In genomic region chr11:71284525-71285092, GRCh38 we compare ENCODE assay signal across 12 cellular contexts. TPM values are rescaled to one million over a fixed set of nuclear protein-coding genes. Genes with fewer than 3 reads are reported as not detected.
DNase-seq lines count a peak whose midpoint lies in the region; ATAC-seq and TF ChIP-seq lines count a peak whose summit lies in the region.
"Had no signal": no experiment of that assay in that cellular context is flagged by ENCODE, and none has a peak within 500 bp of the region (broad histone marks: within the 10 kb centered on the region; RNA-seq: fewer than 3 reads in every experiment).

No MANE protein-coding gene starts in this region.

- H3K9ac ChIP-seq in SK-N-SH: no peak overlapping the region
- peak overlapping the region; percentile 66 for H3K9ac ChIP-seq in PC-3 (ENCODE audit: low read length)

- 46% methylated on average over 2 of the region's 2 CpGs for WGBS in SK-N-SH (ENCODE audit: low lambda C conversion rate)

- ATAC-seq in SK-N-SH treated with all-trans-retinoic acid at 6 μM for 48 hours (no peak), PC-3 (no peak), GM18502 (IDR thresholded peaks at IDR 0.05; ENCODE audit: poor library complexity, unreplicated experiment) (no peak)
- ATAC-seq in stimulated activated memory B cell treated with anti-CD40 and anti-IgM and Interleukin-4, amounts not matched to agents 10 μg/mL and 1 μg/mL and 100 μg/mL, for 72 hours: peak; percentile 40

- no peaks in the 10 kb centered on the region for H4K20me1 ChIP-seq in SK-N-SH (ENCODE audit: insufficient read depth)
- no peaks in the 10 kb centered on the region for H4K20me1 ChIP-seq in PC-3 (ENCODE audit: low read length)

- peaks cover 4% of the 10 kb centered on the region for H3K36me3 Mint-ChIP-seq in stimulated activated memory B cell treated with anti-CD40 and anti-IgM and Interleukin-4, amounts not matched to agents 10 μg/mL and 1 μg/mL and 100 μg/mL, for 72 hours

- CTCF ChIA-PET in SK-N-SH (lab: Yijun Ruan, JAX) (no interaction called here), PC-3 (lab: Charles Lee) (no interaction called here)

- TF ChIP-seq CTCF in SK-N-SH (IDR thresholded peaks at IDR 0.05): no peak
- no peak for TF ChIP-seq CTCF in PC-3 (conservative IDR thresholded peaks at IDR 0.05; ENCODE audit: low read depth, low read length)

- no peak overlapping the region for H3K4me2 ChIP-seq in SK-N-SH
- H3K4me2 ChIP-seq in PC-3 (ENCODE audit: low read length): peak overlapping the region; percentile 70

- intact Hi-C loops in PC-3 (cut with micrococcal nuclease): no loop called here

- H3K4me1 ChIP-seq in SK-N-SH (ENCODE audit: control insufficient read depth in 1 of 2, insufficient read depth in 2 of 2, low read depth in 1 of 2, low read length in 1 of 2) (peaks cover 0 to 21% of the 10 kb centered on the region in 2 experiments; a peak in 1 of 4 replicates), PC-3 (ENCODE audit: insufficient read depth, low read length) (peaks cover 41% of the 10 kb centered on the region)

- H3K27ac ChIP-seq in SK-N-SH (ENCODE audit: low read depth in 2 of 2, low read length in 1 of 2): no peak overlapping the region
- peak overlapping the region; percentile 87 for H3K27ac ChIP-seq in PC-3 (ENCODE audit: low read length)
- H3K27ac ChIP-seq: SK-N-MC, tibial nerve, WERI-Rb-1 had no signal

- no peaks in the 10 kb centered on the region for H3K9me3 ChIP-seq in SK-N-SH
- H3K9me3 ChIP-seq in PC-3 (ENCODE audit: low read length): no peaks in the 10 kb centered on the region; the same call in 1 of the 2 replicates

- DNase-seq in SK-N-SH (peak; percentile 57), PC-3 (peak; percentile 55), kidney tubule cell (ENCODE audit: low spot score) (peak; percentile 19), 8988T (no peak), globus pallidus (ENCODE audit: low spot score) (no peak)
- DNase-seq: hippocampal formation, WERI-Rb-1 had no signal

- no peak for TF ChIP-seq EP300 in SK-N-SH (IDR thresholded peaks at IDR 0.05; ENCODE audit: borderline replicate concordance in 1 of 2, low read depth in 1 of 2, low read length in 1 of 2)

- H2AFZ ChIP-seq in SK-N-SH (ENCODE audit: low read depth): no peak overlapping the region
- peak overlapping the region; percentile 29; the same call in 1 of the 2 replicates for H2AFZ ChIP-seq in PC-3 (ENCODE audit: low read length)

- no peak overlapping the region for H3K4me3 ChIP-seq in SK-N-SH (ENCODE audit: low read depth in 2 of 2, low read length in 1 of 2)
- H3K4me3 ChIP-seq in PC-3 (ENCODE audit: low read length): peak overlapping the region; percentile 51
- H3K4me3 ChIP-seq: SK-N-MC, tibial nerve had no signal

- H3K4me1 Mint-ChIP-seq in stimulated activated memory B cell treated with anti-CD40 and anti-IgM and Interleukin-4, amounts not matched to agents 10 μg/mL and 1 μg/mL and 100 μg/mL, for 72 hours: no peaks in the 10 kb centered on the region

- no peaks in the 10 kb centered on the region for H3K9me2 ChIP-seq in SK-N-SH
- no peaks in the 10 kb centered on the region for H3K9me2 ChIP-seq in PC-3 (replicated peaks; ENCODE audit: low read length)

- TF ChIP-seq RAD21 in SK-N-SH (IDR thresholded peaks at IDR 0.05; ENCODE audit: low read length): no peak

- BruUV-seq in PC-3 (replicated peaks; lab: Mats Ljungman, UMichigan): no TSS peak

- peaks cover 7% of the 10 kb centered on the region for H3K9me3 Mint-ChIP-seq in stimulated activated memory B cell treated with anti-CD40 and anti-IgM and Interleukin-4, amounts not matched to agents 10 μg/mL and 1 μg/mL and 100 μg/mL, for 72 hours

- no peaks in the 10 kb centered on the region for H3K79me2 ChIP-seq in SK-N-SH (ENCODE audit: insufficient read depth)
- no peaks in the 10 kb centered on the region; the same call in 1 of the 2 replicates for H3K79me2 ChIP-seq in PC-3 (ENCODE audit: low read length)

- peaks cover 33% of the 10 kb centered on the region for H3K27me3 Mint-ChIP-seq in stimulated activated memory B cell treated with anti-CD40 and anti-IgM and Interleukin-4, amounts not matched to agents 10 μg/mL and 1 μg/mL and 100 μg/mL, for 72 hours

- no peaks in the 10 kb centered on the region for H3K27me3 ChIP-seq in SK-N-SH (ENCODE audit: insufficient read depth)
- no peaks in the 10 kb centered on the region for H3K27me3 ChIP-seq in PC-3 (ENCODE audit: low read length)
- H3K27me3 ChIP-seq: tibial nerve had no signal

- H3K4me3 Mint-ChIP-seq in stimulated activated memory B cell treated with anti-CD40 and anti-IgM and Interleukin-4, amounts not matched to agents 10 μg/mL and 1 μg/mL and 100 μg/mL, for 72 hours: no peak overlapping the region

- POLR2A ChIA-PET in SK-N-SH (lab: Yijun Ruan, JAX) (no interaction called here), PC-3 (lab: Charles Lee; ENCODE audit: unreplicated experiment) (no interaction called here)

- no peak overlapping the region for H3K27ac Mint-ChIP-seq in stimulated activated memory B cell treated with anti-CD40 and anti-IgM and Interleukin-4, amounts not matched to agents 10 μg/mL and 1 μg/mL and 100 μg/mL, for 72 hours

- H3K36me3 ChIP-seq in SK-N-SH (replicated peaks in 1 of 2; ENCODE audit: control insufficient read depth in 1 of 2, insufficient read depth in 2 of 2, low read length in 1 of 2) (no peaks in the 10 kb centered on the region), PC-3 (ENCODE audit: low read depth, low read length) (no peaks in the 10 kb centered on the region)
- H3K36me3 ChIP-seq: tibial nerve, WERI-Rb-1 had no signal

- H3F3A ChIP-seq in SK-N-SH (replicated peaks; ENCODE audit: insufficient read depth) (no peaks in the 10 kb centered on the region), PC-3 (ENCODE audit: low read length, unreplicated experiment) (no peaks in the 10 kb centered on the region)

TF ChIP-seq in SK-N-SH, 30 proteins besides CTCF, POLR2A, EP300 and RAD21 (continues in another document):
- no peak for TF ChIP-seq IRF3 (IDR thresholded peaks at IDR 0.05; ENCODE audit: low read depth, low read length)

TF ChIP-seq in SK-N-SH treated with all-trans-retinoic acid at 6 μM for 48 hours, 23 proteins besides CTCF, POLR2A, EP300 and RAD21 (continues in another document):
- TF ChIP-seq SNAI2 (CRISPR knock-in tag; IDR thresholded peaks at IDR 0.05) (no peak), ZFP3 (CRISPR knock-in tag; IDR thresholded peaks at IDR 0.05) (no peak), PPARA (CRISPR knock-in tag; IDR thresholded peaks at IDR 0.05; ENCODE audit: borderline replicate concordance) (no peak), TCF4 (CRISPR knock-in tag; IDR thresholded peaks at IDR 0.05; ENCODE audit: borderline replicate concordance) (no peak), GLIS3 (CRISPR knock-in tag; IDR thresholded peaks at IDR 0.05) (no peak), CREB5 (CRISPR knock-in tag; IDR thresholded peaks at IDR 0.05; ENCODE audit: low read depth) (no peak), ZFP30 (CRISPR knock-in tag; IDR thresholded peaks at IDR 0.05) (no peak), TSHZ2 (CRISPR knock-in tag; IDR thresholded peaks at IDR 0.05) (no peak), ZNF8 (CRISPR knock-in tag; IDR thresholded peaks at IDR 0.05) (no peak), ZNF70 (CRISPR knock-in tag; IDR thresholded peaks at IDR 0.05) (no peak)

RNA-seq across cellular contexts. Expression of gene SHANK2, which starts 32.2 kb away (rescaled TPM):
- under 0.01 and 0.03 TPM in 2 replicates for polyA plus RNA-seq in SK-N-SH (2012; rRNA removed)
- polyA plus RNA-seq in SK-N-SH (2012; cell fraction: cytosol; rRNA removed): 0.01 and 0.03 TPM in 2 replicates
- polyA plus RNA-seq in SK-N-SH (2012; cell fraction: nucleus; rRNA removed): 0.11 TPM in 2 replicates
- 33.2 and 45.0 TPM in 2 replicates for total RNA-seq in PC-3 (2014; rRNA removed)

Comparison
In these comparisons a context has a peak if more than half of its experiments do, and no peak if none do; other contexts are left out.
1. DNase-seq: peak in SK-N-SH (single experiment), PC-3 (single experiment) and kidney tubule cell (single experiment); none in 8988T (single experiment) and globus pallidus (single experiment).